Comparison of ENCODE assay signal across 8 cellular contexts in the genomic region with DNA sequence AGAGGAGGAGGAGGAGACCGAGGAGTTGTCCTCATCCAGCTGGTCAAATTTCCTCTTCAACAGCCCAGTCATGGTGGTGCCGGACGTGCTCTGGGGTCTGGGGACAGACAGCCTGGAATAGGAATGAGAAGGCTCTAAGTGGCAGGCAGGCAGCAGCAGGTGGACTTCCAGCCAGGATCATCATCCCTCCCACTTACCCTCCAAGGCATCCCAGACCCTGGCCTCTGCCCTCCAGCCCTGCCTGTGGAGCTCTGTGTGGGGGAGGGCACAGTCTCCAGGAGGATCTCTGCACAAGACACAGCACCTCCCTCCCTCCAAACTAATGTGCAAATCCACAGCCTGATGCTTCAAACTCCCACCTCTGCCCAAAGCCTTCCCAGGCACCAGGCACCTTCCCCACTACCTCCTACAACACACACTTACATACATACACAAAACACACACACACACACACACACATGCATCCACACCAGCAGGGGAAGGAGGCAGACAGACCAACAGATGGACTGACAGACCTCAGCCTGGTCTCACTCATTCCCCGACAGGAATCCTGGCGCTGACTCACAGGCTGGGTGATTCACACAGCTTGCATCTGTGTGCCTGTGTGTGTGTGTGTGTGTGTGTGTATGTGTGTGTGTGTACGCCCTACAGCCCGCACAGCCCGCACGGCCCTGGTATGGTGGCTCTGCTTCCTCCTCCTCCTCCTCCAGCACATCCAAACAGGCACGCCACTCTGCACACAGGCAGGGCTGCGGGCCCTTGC. TPM values are rescaled to one million over a fixed set of nuclear protein-coding genes. Genes with fewer than 3 reads are reported as not detected.
A peak's percentile ranks its signal among the peaks of the same experiment; 100 is the strongest.
DNase-seq lines count a peak whose midpoint lies in the region; ATAC-seq and TF ChIP-seq lines count a peak whose summit lies in the region.

No MANE protein-coding gene starts in this region.

- peak overlapping the region; percentile 20 to 41 (median 30) for H3K4me3 ChIP-seq in Peyer's patch
- peak overlapping the region in 1 of 2 donors; percentile 18 for H3K4me3 ChIP-seq in gastroesophageal sphincter
- H3K4me3 ChIP-seq in urinary bladder (ENCODE audit: low read depth, low read length): no peak overlapping the region

- 0 to 10% methylated on average over 2 to 11 of the region's 11 CpGs for WGBS in gastroesophageal sphincter (ENCODE audit: low coverage in 1 of 2), 2 donors
- 22% methylated on average over 11 of the region's 11 CpGs for WGBS in urinary bladder

- TF ChIP-seq EP300 in gastroesophageal sphincter (IDR thresholded peaks at IDR 0.05): no peak

- ATAC-seq in GM21529 (IDR thresholded peaks at IDR 0.05; ENCODE audit: unreplicated experiment) (peak; percentile 4), gastroesophageal sphincter (peak; percentile 68)

- H3K36me3 ChIP-seq in Peyer's patch (peaks cover 0 to 47% (median 0%) of the 10 kb centered on the region in 3 donors), gastroesophageal sphincter (peaks cover 0 to 49% of the 10 kb centered on the region in 2 donors), urinary bladder (ENCODE audit: insufficient read depth) (peaks cover 2% of the 10 kb centered on the region)

- intact Hi-C loops in posterior vena cava (cut with DNase I): no loop called here

- TF ChIP-seq POLR2A in Peyer's patch (IDR thresholded peaks at IDR 0.05) (peak in 1 of 2 donors; percentile 63), gastroesophageal sphincter (IDR thresholded peaks at IDR 0.05) (no peak)

- H3K27me3 ChIP-seq in Peyer's patch: no peaks in the 10 kb centered on the region
- H3K27me3 ChIP-seq in gastroesophageal sphincter: no peaks in the 10 kb centered on the region

- H3K27ac ChIP-seq in Peyer's patch (peak overlapping the region; percentile 81 to 100 (median 86)), gastroesophageal sphincter (peak overlapping the region; percentile 52 to 100 (median 99)), urinary bladder (ENCODE audit: low read depth) (peak overlapping the region; percentile 87)

- H3K9me3 ChIP-seq in Peyer's patch (no peaks in the 10 kb centered on the region), gastroesophageal sphincter (no peaks in the 10 kb centered on the region)

- TF ChIP-seq CTCF in Peyer's patch (IDR thresholded peaks at IDR 0.05): peak in 2 of 6 experiments; percentile 2 to 14
- no peak for TF ChIP-seq CTCF in gastroesophageal sphincter (IDR thresholded peaks at IDR 0.05)

- peaks cover 5 to 77% (median 59%) of the 10 kb centered on the region in 4 donors for H3K4me1 ChIP-seq in Peyer's patch
- peaks cover 11 to 95% (median 66%) of the 10 kb centered on the region in 3 donors for H3K4me1 ChIP-seq in gastroesophageal sphincter
- H3K4me1 ChIP-seq in urinary bladder (ENCODE audit: insufficient read depth): no peaks in the 10 kb centered on the region

- DNase-seq in AG20443 (ENCODE audit: low spot score) (peak; percentile 89), Peyer's patch (peak; percentile 68 to 92 (median 86)), posterior vena cava (ENCODE audit: low spot score) (peak; percentile 95), OCI-M2 (lab: John Stamatoyannopoulos, UW; ENCODE audit: unreplicated experiment) (no peak)
- DNase-seq in activated gamma-delta T cell treated with anti-CD3 and anti-CD28 coated beads, Interleukin-2, amount 50 U/mL, for 16 hours (ENCODE audit: low read depth): peak; percentile 49

RNA-seq across cellular contexts. Expression of a gene that starts 6.6 kb away (rescaled TPM):
- total RNA-seq in Peyer's patch: 10 to 100 TPM; 19.0 to 40.5 (median 29.4) TPM
- 10 to 100 TPM; 30.4 to 59.0 (median 40.8) TPM for total RNA-seq in gastroesophageal sphincter
- 10 to 100 TPM; 23.5 to 61.4 TPM for total RNA-seq in posterior vena cava
- 13.7 TPM for total RNA-seq in urinary bladder
- polyA plus RNA-seq in urinary bladder: 90.2 TPM

RNA-seq across cellular contexts. Expression of a gene that starts 39.3 kb away (rescaled TPM):
- total RNA-seq in Peyer's patch (10 to 100 TPM in 2 of 4 donors, 1 to 10 TPM in 2; 8.4 to 41.3 (median 19.1) TPM), gastroesophageal sphincter (1 to 10 TPM in 3 of 4 donors, under 1 TPM in 1; 0.54 to 8.5 (median 5.0) TPM), posterior vena cava (1 to 10 TPM; 3.0 to 5.4 TPM), urinary bladder (4.3 TPM)
- polyA plus RNA-seq in urinary bladder: 3.3 TPM

RNA-seq across cellular contexts. Expression of a gene that starts 39.4 kb away (rescaled TPM):
- total RNA-seq in Peyer's patch: 100 to 1,000 TPM in 3 of 4 donors, 10 to 100 TPM in 1; 85.8 to 145 (median 128) TPM
- 10 to 100 TPM; 48.5 to 82.5 (median 76.8) TPM for total RNA-seq in gastroesophageal sphincter
- total RNA-seq in posterior vena cava: 10 to 100 TPM; 50.8 to 61.8 TPM
- 28.2 TPM for total RNA-seq in urinary bladder
- polyA plus RNA-seq in urinary bladder: 61.6 TPM

RNA-seq across cellular contexts. Expression of a gene that starts 45.6 kb away (rescaled TPM):
- total RNA-seq in Peyer's patch (under 1 TPM in 1 of 4 donors, not detected in 3; 0.76 TPM), gastroesophageal sphincter (under 1 TPM in 1 of 4 donors, not detected in 3; 0.40 TPM), posterior vena cava (1 to 10 TPM in 1 of 2 donors, under 1 TPM in 1; 0.23 to 7.1 TPM), urinary bladder (1.1 TPM)
- polyA plus RNA-seq in urinary bladder: 0.03 TPM
